In genomic region chr6:111358454-111358853, GRCh38 we compare ENCODE assay signal across 31 cellular contexts.
DNase-seq lines count a peak whose midpoint lies in the region; ATAC-seq, FAIRE-seq and TF ChIP-seq lines count a peak whose summit lies in the region.
"Had no signal": no experiment of that assay in that cellular context is flagged by ENCODE, and none has a peak within 500 bp of the region (broad histone marks: within the 10 kb centered on the region; RNA-seq: fewer than 3 reads in every experiment).

No MANE protein-coding gene starts in this region.

- H3K18ac ChIP-seq in IMR-90 (ENCODE audit: low read depth, low read length) (no peak overlapping the region), mesenchymal stem cell (ENCODE audit: low read depth in 1 of 2, low read length in 2 of 2) (no peak overlapping the region)

- no peak overlapping the region for H2BK20ac ChIP-seq in IMR-90 (ENCODE audit: low read depth, low read length)

- no peak overlapping the region for H2BK12ac ChIP-seq in mesenchymal stem cell (ENCODE audit: low read length in 2 of 2)

- H3K27me3 ChIP-seq in IMR-90 (ENCODE audit: control insufficient read depth, insufficient read depth, low read length): no peaks in the 10 kb centered on the region
- no peaks in the 10 kb centered on the region for H3K27me3 ChIP-seq in bronchial epithelial cell (ENCODE audit: control insufficient read depth, insufficient read depth, low read length)
- H3K27me3 ChIP-seq in mesenchymal stem cell (ENCODE audit: control insufficient read depth in 1 of 2, insufficient read depth in 1 of 2, low read length in 2 of 2): no peaks in the 10 kb centered on the region
- H3K27me3 ChIP-seq: dorsolateral prefrontal cortex, gastroesophageal sphincter, neural progenitor cell, testis, uterus had no signal

- peak overlapping the region; percentile 50; the same call in 1 of the 2 replicates for H3K4me2 ChIP-seq in IMR-90 (ENCODE audit: low read depth, low read length)
- H3K4me2 ChIP-seq in mesenchymal stem cell (ENCODE audit: low read length, poor library complexity, severe bottlenecking): no peak overlapping the region
- H3K4me2 ChIP-seq: neural progenitor cell, smooth muscle cell had no signal

- no peak overlapping the region for H2BK5ac ChIP-seq in IMR-90 (ENCODE audit: low read depth, low read length, poor library complexity, severe bottlenecking)
- H2BK5ac ChIP-seq in mesenchymal stem cell (ENCODE audit: low read depth, low read length, poor library complexity, severe bottlenecking): no peak overlapping the region

- H3K9ac ChIP-seq in IMR-90 (ENCODE audit: low read depth, low read length) (no peak overlapping the region), mesenchymal stem cell (ENCODE audit: low read length) (no peak overlapping the region)
- H3K9ac ChIP-seq: neural progenitor cell, parathyroid adenoma had no signal

- H4K5ac ChIP-seq in IMR-90 (ENCODE audit: low read depth, low read length): no peak overlapping the region

- no peak overlapping the region for H2AK9ac ChIP-seq in IMR-90 (replicated peaks; ENCODE audit: low read depth, low read length, poor library complexity)

- H2BK120ac ChIP-seq in IMR-90 (ENCODE audit: low read depth, low read length) (no peak overlapping the region), mesenchymal stem cell (ENCODE audit: low read depth, low read length) (no peak overlapping the region)

- WGBS in IMR-90 (ENCODE audit: extremely low coverage in 2 of 2, insufficient read length in 1 of 2), 2 experiments: no CpG with 5 or more reads among the region's 1 CpG
- WGBS in mesenchymal stem cell: 76% methylated on average over 1 of the region's 1 CpG

- no peak overlapping the region for H4K91ac ChIP-seq in IMR-90 (ENCODE audit: insufficient read depth, low read depth, low read length)
- H4K91ac ChIP-seq in mesenchymal stem cell (ENCODE audit: low read length): no peak overlapping the region

- H3K23ac ChIP-seq in IMR-90 (ENCODE audit: low read depth, low read length) (no peak overlapping the region), mesenchymal stem cell (ENCODE audit: low read length in 2 of 2) (no peak overlapping the region)

- dilution Hi-C loops in IMR-90 (cut with HindIII; ENCODE audit: low sequenced_read_pairs, unreplicated experiment): no loop called here

- in situ Hi-C loops in Caki2 (cut with HindIII; ENCODE audit: low pct_unique_long_range_greater_than_20kb, low sequenced_read_pairs) (no loop called here), IMR-90 (cut with MboI; ENCODE audit: low sequenced_read_pairs) (loop anchor here (25.0 kb wide), 1 partner anchor 679 kb away; no protein-coding TSS in a partner anchor)

- H2BK15ac ChIP-seq in IMR-90 (ENCODE audit: low read depth, low read length) (no peak overlapping the region), mesenchymal stem cell (ENCODE audit: low read depth, poor library complexity, severe bottlenecking) (no peak overlapping the region)

- no peak overlapping the region for H2AFZ ChIP-seq in IMR-90 (replicated peaks; ENCODE audit: low read length, poor library complexity)
- H2AFZ ChIP-seq in mesenchymal stem cell (ENCODE audit: low read depth, low read length): no peak overlapping the region
- H2AFZ ChIP-seq: neural progenitor cell, parathyroid adenoma had no signal

- no peak overlapping the region for H3K56ac ChIP-seq in IMR-90 (ENCODE audit: extremely low read depth, insufficient read depth, low read length)

- H3K36me3 ChIP-seq in IMR-90 (ENCODE audit: control insufficient read depth, insufficient read depth, low read length) (peaks cover 23% of the 10 kb centered on the region), bronchial epithelial cell (ENCODE audit: control insufficient read depth, insufficient read depth, low read length) (no peaks in the 10 kb centered on the region), mesenchymal stem cell (ENCODE audit: control insufficient read depth in 1 of 2, insufficient read depth in 2 of 2, low read depth in 1 of 2, low read length in 2 of 2) (peaks cover 0 to 95% of the 10 kb centered on the region in 2 experiments)
- H3K36me3 ChIP-seq: uterus had no signal

- H3K4me1 ChIP-seq in IMR-90 (ENCODE audit: control insufficient read depth, insufficient read depth, low read length) (peaks cover 4% of the 10 kb centered on the region), mesenchymal stem cell (ENCODE audit: control insufficient read depth, insufficient read depth, low read depth, low read length) (peaks cover 2% of the 10 kb centered on the region)
- H3K4me1 ChIP-seq: HAP-1, neural progenitor cell, parathyroid adenoma, testis, uterus had no signal

- TF ChIP-seq RAD21 in IMR-90 (IDR thresholded peaks at IDR 0.05; ENCODE audit: low read length): no peak

- FAIRE-seq in bronchial epithelial cell (lab: Jason Lieb, UNC) (no peak), urothelium cell line (lab: Jason Lieb, UNC) (no peak)
- FAIRE-seq: GM12891, kidney had no signal

- ATAC-seq in IMR-90 (ENCODE audit: low read depth): peak; percentile 76
- no peak for ATAC-seq in GM18868 (IDR thresholded peaks at IDR 0.05; ENCODE audit: unreplicated experiment)
- ATAC-seq in HG03135 (IDR thresholded peaks at IDR 0.05; ENCODE audit: unreplicated experiment): no peak
- ATAC-seq: gastroesophageal sphincter, right cardiac atrium had no signal

- H3K27ac ChIP-seq in IMR-90 (ENCODE audit: insufficient read depth, low read length) (no peak overlapping the region), mesenchymal stem cell (ENCODE audit: low read length, poor library complexity, severe bottlenecking) (peak overlapping the region; percentile 57)
- H3K27ac ChIP-seq: dorsolateral prefrontal cortex, gastroesophageal sphincter, lower lobe of right lung, neural progenitor cell, parathyroid adenoma, testis, uterus had no signal

- TF ChIP-seq POLR2A in IMR-90 (IDR thresholded peaks at IDR 0.05; ENCODE audit: low read depth, low read length): no peak

- peak; percentile 63 for DNase-seq in Caki2 (ENCODE audit: low read depth)
- peak; percentile 59 for DNase-seq in IMR-90
- peak; percentile 12 for DNase-seq in bronchial epithelial cell (ENCODE audit: low read depth)
- no peak for DNase-seq in mesenchymal stem cell
- DNase-seq in NCI-H1436 treated with DMSO at 0.1 percent for 48 hours (lab: John Stamatoyannopoulos, UW): no peak
- no peak for DNase-seq in urothelium cell line (ENCODE audit: low spot score)
- DNase-seq: activated CD4-positive, alpha-beta T cell treated with anti-CD3 and anti-CD28 coated beads, Interleukin-2, amount 50 U/mL, for 48 hours; activated T-cell treated with anti-CD3 and anti-CD28 coated beads, Interleukin-2, amount 50 U/mL, for 48 hours; CD8-positive, alpha-beta memory T cell; DMS 273 treated with DMSO at 0.1 percent for 48 hours; dorsolateral prefrontal cortex; EL; KG1; kidney; lower lobe of right lung; NCI-H1417; NCI-H2029 treated with DMSO at 0.1 percent for 48 hours; NCI-H524 treated with DMSO at 0.1 percent for 48 hours; right cardiac atrium; stimulated activated naive CD4-positive, alpha-beta T cell treated with Interleukin-2 at 50 U/mL for 16 hours; T-helper 2 cell; testis; uterus had no signal

- H3K9me1 ChIP-seq in IMR-90 (ENCODE audit: insufficient read depth, low read length): no peaks in the 10 kb centered on the region

- H3K79me1 ChIP-seq in IMR-90 (ENCODE audit: low read depth in 1 of 2, low read length in 2 of 2): peaks cover 3 to 4% of the 10 kb centered on the region in 2 experiments; a peak in 2 of 4 replicates
- H3K79me1 ChIP-seq in mesenchymal stem cell (replicated peaks; ENCODE audit: low read length, poor library complexity, severe bottlenecking): no peaks in the 10 kb centered on the region

- H3K14ac ChIP-seq in IMR-90 (replicated peaks; ENCODE audit: low read depth, low read length): no peak overlapping the region
- H3K14ac ChIP-seq in mesenchymal stem cell (ENCODE audit: low read length in 2 of 2): no peak overlapping the region

- POLR2A ChIA-PET in IMR-90 (lab: Charles Lee; ENCODE audit: unreplicated experiment): interaction anchor here (0.5 kb wide), 1 partner anchor 12 kb away, joined by 3 read pairs; no protein-coding TSS in a partner anchor

- H4K20me1 ChIP-seq in IMR-90 (ENCODE audit: insufficient read depth, low read length): no peaks in the 10 kb centered on the region

- H3K4ac ChIP-seq in IMR-90 (ENCODE audit: low read depth, low read length) (no peak overlapping the region), mesenchymal stem cell (ENCODE audit: low read depth in 1 of 2, low read length in 2 of 2) (no peak overlapping the region)

- no peak overlapping the region for H2AK5ac ChIP-seq in IMR-90 (ENCODE audit: low read depth, low read length)
- H2AK5ac ChIP-seq in mesenchymal stem cell (ENCODE audit: low read length, severe bottlenecking): no peak overlapping the region

- H4K8ac ChIP-seq in IMR-90 (ENCODE audit: low read depth in 2 of 2, low read length in 2 of 2) (no peak overlapping the region), mesenchymal stem cell (ENCODE audit: low read length) (no peak overlapping the region)

- H3K4me3 ChIP-seq in IMR-90 (ENCODE audit: insufficient read depth, low read depth, low read length) (no peak overlapping the region), bronchial epithelial cell (ENCODE audit: low read depth, low read length) (no peak overlapping the region), mesenchymal stem cell (ENCODE audit: insufficient read depth in 1 of 2, low read depth in 1 of 2, low read length in 2 of 2) (no peak overlapping the region)
- H3K4me3 ChIP-seq: dorsolateral prefrontal cortex, gastroesophageal sphincter, HAP-1, lower lobe of right lung, neural progenitor cell, smooth muscle cell, testis, uterus had no signal

- BruUV-seq in IMR-90 (replicated peaks; lab: Mats Ljungman, UMichigan): no TSS peak

- CTCF ChIA-PET in IMR-90 (lab: Yijun Ruan, JAX): no interaction called here

- TF ChIP-seq CTCF in IMR-90 (conservative IDR thresholded peaks at IDR 0.05; ENCODE audit: low read depth, low read length): no peak
- TF ChIP-seq CTCF in bronchial epithelial cell (IDR thresholded peaks at IDR 0.05; ENCODE audit: insufficient read depth, low read length, severe bottlenecking): no peak

- H3K9me3 ChIP-seq in IMR-90 (ENCODE audit: control insufficient read depth, insufficient read depth, low read length) (no peaks in the 10 kb centered on the region), mesenchymal stem cell (ENCODE audit: control insufficient read depth, low read length) (no peaks in the 10 kb centered on the region)
- H3K9me3 ChIP-seq: gastroesophageal sphincter, HAP-1, lower lobe of right lung, testis, uterus had no signal

- intact Hi-C loops in IMR-90 (cut with micrococcal nuclease): no loop called here

TF ChIP-seq in IMR-90, 13 proteins besides CTCF, POLR2A, EP300 and RAD21:
- TF ChIP-seq USF2 (IDR thresholded peaks at IDR 0.05; ENCODE audit: low read depth, low read length) (no peak), FOS (IDR thresholded peaks at IDR 0.05; ENCODE audit: low read depth, low read length) (0 out of 2 replicates have a peak, but pooled peaks have one; percentile 23)

Comparison
In these comparisons a context has a peak if more than half of its experiments do, and no peak if none do; other contexts are left out.
1. DNase-seq: peak in Caki2 (single experiment), IMR-90 (single experiment) and bronchial epithelial cell (single experiment); none in mesenchymal stem cell (single experiment), NCI-H1436 treated with DMSO at 0.1 percent for 48 hours (single experiment) and urothelium cell line (single experiment).